15 cellular contexts compared by ENCODE assay signal in the genomic region with DNA sequence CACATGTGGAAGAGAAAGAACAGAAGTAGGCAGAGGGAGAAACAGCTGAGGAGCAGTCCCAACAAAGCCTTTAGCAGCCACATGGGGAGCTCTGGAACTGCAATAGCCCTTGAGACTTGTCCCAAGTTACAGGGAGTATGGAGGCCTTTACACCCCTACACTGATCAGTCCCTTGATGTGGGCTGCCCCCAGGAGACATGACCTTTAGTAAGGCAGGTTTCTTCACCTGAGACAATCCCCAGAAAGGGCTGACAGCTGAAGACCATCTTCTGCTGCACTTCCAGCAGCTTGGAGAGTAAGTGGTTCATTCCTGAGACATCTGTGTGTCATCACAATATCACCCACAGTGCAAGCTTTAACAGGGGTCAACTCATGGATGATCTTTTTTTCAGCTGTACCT. TPM values are rescaled to one million over a fixed set of nuclear protein-coding genes. Genes with fewer than 3 reads are reported as not detected.
DNase-seq lines count a peak whose midpoint lies in the region; FAIRE-seq and TF ChIP-seq lines count a peak whose summit lies in the region.
"Had no signal": no experiment of that assay in that cellular context is flagged by ENCODE, and none has a peak within 500 bp of the region (broad histone marks: within the 10 kb centered on the region; RNA-seq: fewer than 3 reads in every experiment).

No MANE protein-coding gene starts in this region.

- peaks cover 37% of the 10 kb centered on the region for H3K4me1 ChIP-seq in HUES64 (ENCODE audit: insufficient read depth, low read length)

- H3K36me3 Mint-ChIP-seq in activated CD4-positive, alpha-beta memory T cell treated with anti-CD3 and anti-CD28 coated beads, Interleukin-2, amount 10 ng/mL, durations not matched to agents 7 days and 5 days (ENCODE audit: low read depth) = peaks cover 35% of the 10 kb centered on the region
- H3K36me3 Mint-ChIP-seq: naive B cell had no signal

- H3K27me3 ChIP-seq in HUES64 (ENCODE audit: insufficient read depth, low read length) (no peaks in the 10 kb centered on the region), bronchial epithelial cell (ENCODE audit: control insufficient read depth, insufficient read depth, low read length) (no peaks in the 10 kb centered on the region)
- H3K27me3 ChIP-seq: spleen had no signal

- H3K9ac ChIP-seq in HUES64 (ENCODE audit: low read depth, low read length) = no peak overlapping the region

- no peak overlapping the region for H3K4me3 Mint-ChIP-seq in activated CD4-positive, alpha-beta memory T cell treated with anti-CD3 and anti-CD28 coated beads, Interleukin-2, amount 10 ng/mL, durations not matched to agents 7 days and 5 days
- H3K4me3 Mint-ChIP-seq: activated CD8-positive, alpha-beta memory T cell treated with anti-CD3 and anti-CD28 coated beads, Interleukin-2, amount 10 ng/mL, durations not matched to agents 7 days and 5 days; T-helper 1 cell treated with Interleukin-12 subunit alpha and Interleukin-12 subunit beta and Interleukin-4 antibody, amounts not matched to agents 30 μg/mL and 1 μg/mL, for 36 hours had no signal

- H3K9me3 Mint-ChIP-seq in activated CD4-positive, alpha-beta memory T cell treated with anti-CD3 and anti-CD28 coated beads, Interleukin-2, amount 10 ng/mL, durations not matched to agents 7 days and 5 days = no peaks in the 10 kb centered on the region
- H3K9me3 Mint-ChIP-seq: T-helper 1 cell treated with Interleukin-12 subunit alpha and Interleukin-12 subunit beta and Interleukin-4 antibody, amounts not matched to agents 30 μg/mL and 1 μg/mL, for 36 hours had no signal

- H3K27ac ChIP-seq in HUES64 (ENCODE audit: low read depth, low read length) (peak overlapping the region; percentile 13; the same call in 1 of the 2 replicates), substantia nigra (ENCODE audit: low read depth, low read length, poor library complexity, severe bottlenecking) (no peak overlapping the region)

- H3K4me3 ChIP-seq in HUES64 (ENCODE audit: low read length) (no peak overlapping the region), bronchial epithelial cell (ENCODE audit: low read depth, low read length) (no peak overlapping the region)
- H3K4me3 ChIP-seq: spleen had no signal

- TF ChIP-seq CTCF in bronchial epithelial cell (IDR thresholded peaks at IDR 0.05; ENCODE audit: insufficient read depth, low read length, severe bottlenecking) = peak; percentile 19

- CTCF ChIA-PET in activated CD4-positive, alpha-beta memory T cell treated with anti-CD3 and anti-CD28 coated beads, Interleukin-2, amount 10 ng/mL, durations not matched to agents 7 days and 5 days (lab: Charles Lee) = interaction anchor here (0.6 to 2.7 kb wide), 3 partner anchors 8 to 275 kb away, joined by 3 to 16 read pairs (median 4); partner anchors contain the start of gene SNAPC1

- POLR2A ChIA-PET in activated CD4-positive, alpha-beta memory T cell treated with anti-CD3 and anti-CD28 coated beads, Interleukin-2, amount 10 ng/mL, durations not matched to agents 7 days and 5 days (lab: Charles Lee) = interaction anchor here (1.4 kb wide), 1 partner anchor 8 kb away, joined by 7 read pairs; the partner anchor contains the start of gene SNAPC1

- no peak overlapping the region for H3K27ac Mint-ChIP-seq in activated CD4-positive, alpha-beta memory T cell treated with anti-CD3 and anti-CD28 coated beads, Interleukin-2, amount 10 ng/mL, durations not matched to agents 7 days and 5 days
- H3K27ac Mint-ChIP-seq: activated CD8-positive, alpha-beta memory T cell treated with anti-CD3 and anti-CD28 coated beads, Interleukin-2, amount 10 ng/mL, durations not matched to agents 7 days and 5 days; T-helper 1 cell treated with Interleukin-12 subunit alpha and Interleukin-12 subunit beta and Interleukin-4 antibody, amounts not matched to agents 30 μg/mL and 1 μg/mL, for 36 hours had no signal

- no peaks in the 10 kb centered on the region for H3K9me3 ChIP-seq in HUES64 (ENCODE audit: insufficient read depth, low read depth, low read length)
- H3K9me3 ChIP-seq: spleen had no signal

- DNase-seq in SIG-M5 treated with dmso at 0.1 percent for 504 hours (lab: John Stamatoyannopoulos, UW; ENCODE audit: unreplicated experiment) = peak; percentile 26
- DNase-seq in SIG-M5 (lab: John Stamatoyannopoulos, UW) = no peak
- no peak for DNase-seq in bronchial epithelial cell (ENCODE audit: low read depth)
- peak; percentile 55 for DNase-seq in renal cortical epithelial cell (ENCODE audit: low read depth)
- no peak for DNase-seq in NCI-H446 treated with DMSO at 0.1 percent for 48 hours (lab: John Stamatoyannopoulos, UW)
- no peak for DNase-seq in substantia nigra (lab: John Stamatoyannopoulos, UW)
- DNase-seq in activated CD4-positive, alpha-beta memory T cell treated with anti-CD3 and anti-CD28 coated beads, Interleukin-2, amount 10 ng/mL, durations not matched to agents 7 days and 5 days = no peak
- DNase-seq: activated CD8-positive, alpha-beta memory T cell treated with anti-CD3 and anti-CD28 coated beads, Interleukin-2, amount 10 ng/mL, durations not matched to agents 7 days and 5 days; amniotic stem cell; GF-D8; naive B cell; spleen had no signal

- FAIRE-seq in bronchial epithelial cell (lab: Jason Lieb, UNC) = peak; percentile 73

- peaks cover 25% of the 10 kb centered on the region for H3K4me1 Mint-ChIP-seq in activated CD4-positive, alpha-beta memory T cell treated with anti-CD3 and anti-CD28 coated beads, Interleukin-2, amount 10 ng/mL, durations not matched to agents 7 days and 5 days

- peaks cover 15% of the 10 kb centered on the region for H3K27me3 Mint-ChIP-seq in activated CD4-positive, alpha-beta memory T cell treated with anti-CD3 and anti-CD28 coated beads, Interleukin-2, amount 10 ng/mL, durations not matched to agents 7 days and 5 days
- H3K27me3 Mint-ChIP-seq: naive B cell had no signal

- peaks cover 7% of the 10 kb centered on the region for H3K36me3 ChIP-seq in HUES64 (ENCODE audit: insufficient read depth, low read length)
- H3K36me3 ChIP-seq in bronchial epithelial cell (ENCODE audit: control insufficient read depth, insufficient read depth, low read length) = no peaks in the 10 kb centered on the region

RNA-seq across cellular contexts. Expression of gene SNAPC1, which starts 8.6 kb away (rescaled TPM):
- 6.4 TPM for polyA plus RNA-seq in HUES64 (2013, experiment 1 of 2)
- 8.7 TPM for polyA plus RNA-seq in HUES64 (2013, experiment 2 of 2)
- 7.4 and 17.1 TPM in 2 replicates for total RNA-seq in bronchial epithelial cell
- 38.6 and 50.4 TPM in 2 replicates for total RNA-seq in renal cortical epithelial cell
- 1 to 10 TPM; 5.5 to 6.0 TPM for total RNA-seq in activated CD4-positive, alpha-beta memory T cell treated with anti-CD3 and anti-CD28 coated beads, Interleukin-2, amount 10 ng/mL, durations not matched to agents 7 days and 5 days

RNA-seq across cellular contexts. Expression of gene HIF1A, which starts 58.3 kb away (rescaled TPM):
- polyA plus RNA-seq in HUES64 (2013, experiment 1 of 2) = 177 TPM
- polyA plus RNA-seq in HUES64 (2013, experiment 2 of 2) = 178 TPM
- total RNA-seq in bronchial epithelial cell (220 and 594 TPM in 2 replicates), renal cortical epithelial cell (443 and 1,090 TPM in 2 replicates)
- 100 to 1,000 TPM; 153 to 158 TPM for total RNA-seq in activated CD4-positive, alpha-beta memory T cell treated with anti-CD3 and anti-CD28 coated beads, Interleukin-2, amount 10 ng/mL, durations not matched to agents 7 days and 5 days

RNA-seq across cellular contexts. Expression of gene SYT16, which starts 58.9 kb away (rescaled TPM):
- polyA plus RNA-seq in HUES64 (2013, experiment 1 of 2) = 0.40 TPM
- polyA plus RNA-seq in HUES64 (2013, experiment 2 of 2) = 0.70 TPM
- under 0.01 and 0.13 TPM in 2 replicates for total RNA-seq in bronchial epithelial cell
- 9.9 and 26.0 TPM in 2 replicates for total RNA-seq in renal cortical epithelial cell
- total RNA-seq in activated CD4-positive, alpha-beta memory T cell treated with anti-CD3 and anti-CD28 coated beads, Interleukin-2, amount 10 ng/mL, durations not matched to agents 7 days and 5 days = not detected
- total RNA-seq: activated CD8-positive, alpha-beta memory T cell treated with anti-CD3 and anti-CD28 coated beads, Interleukin-2, amount 10 ng/mL, durations not matched to agents 7 days and 5 days; MCF 10A had no signal

Comparison
In these comparisons a context has a peak if more than half of its experiments do, and no peak if none do; other contexts are left out.
1. DNase-seq: peak in SIG-M5 treated with dmso at 0.1 percent for 504 hours (single experiment) and renal cortical epithelial cell (single experiment); none in SIG-M5 (single experiment), bronchial epithelial cell (single experiment), NCI-H446 treated with DMSO at 0.1 percent for 48 hours (single experiment), substantia nigra (0 of 49) and activated CD4-positive, alpha-beta memory T cell treated with anti-CD3 and anti-CD28 coated beads, Interleukin-2, amount 10 ng/mL, durations not matched to agents 7 days and 5 days (single experiment).